In genomic region chr10:283916-284356, GRCh38 we compare ENCODE assay signal across 9 cellular contexts.
DNase-seq lines count a peak whose midpoint lies in the region; ATAC-seq and TF ChIP-seq lines count a peak whose summit lies in the region.
"Had no signal": no experiment of that assay in that cellular context is flagged by ENCODE, and none has a peak within 500 bp of the region (broad histone marks: within the 10 kb centered on the region; RNA-seq: fewer than 3 reads in every experiment).

No MANE protein-coding gene starts in this region.

- CTCF ChIA-PET in CD8-positive, alpha-beta memory T cell (lab: Charles Lee), result no interaction called here
- CTCF ChIA-PET in activated CD4-positive, alpha-beta memory T cell treated with anti-CD3 and anti-CD28 coated beads, Interleukin-2, amount 10 ng/mL, durations not matched to agents 7 days and 5 days (lab: Charles Lee), result no interaction called here
- CTCF ChIA-PET in CD4-positive, alpha-beta T cell (lab: Charles Lee), result no interaction called here

- H3K27me3 Mint-ChIP-seq in CD8-positive, alpha-beta memory T cell, result peaks cover 0 to 1% of the 10 kb centered on the region in 2 donors
- no peaks in the 10 kb centered on the region for H3K27me3 Mint-ChIP-seq in activated CD4-positive, alpha-beta memory T cell treated with anti-CD3 and anti-CD28 coated beads, Interleukin-2, amount 10 ng/mL, durations not matched to agents 7 days and 5 days
- H3K27me3 Mint-ChIP-seq in CD4-positive, alpha-beta T cell, result no peaks in the 10 kb centered on the region

- H3K36me3 ChIP-seq in CD8-positive, alpha-beta memory T cell (ENCODE audit: insufficient read depth, low read length), result no peaks in the 10 kb centered on the region
- H3K36me3 ChIP-seq in heart left ventricle, result peaks cover 0 to 96% (median 59%) of the 10 kb centered on the region in 9 donors

- H3K27ac ChIP-seq in CD8-positive, alpha-beta memory T cell (ENCODE audit: low read depth, low read length), result no peak overlapping the region
- H3K27ac ChIP-seq in CD4-positive, alpha-beta T cell (ENCODE audit: low read depth, low read length), result no peak overlapping the region
- no peak overlapping the region for H3K27ac ChIP-seq in heart left ventricle

- ATAC-seq in HG03064 (IDR thresholded peaks at IDR 0.05; ENCODE audit: low read depth, unreplicated experiment), result peak; percentile 67
- ATAC-seq in CD4-positive, alpha-beta T cell (ENCODE audit: poor library complexity), result no peak
- ATAC-seq in heart left ventricle, result no peak

- H3K4me3 Mint-ChIP-seq in CD8-positive, alpha-beta memory T cell, result peak overlapping the region in 6 of 7 donors; percentile 36 to 79 (median 56)
- peak overlapping the region; percentile 38 for H3K4me3 Mint-ChIP-seq in activated CD4-positive, alpha-beta memory T cell treated with anti-CD3 and anti-CD28 coated beads, Interleukin-2, amount 10 ng/mL, durations not matched to agents 7 days and 5 days
- H3K4me3 Mint-ChIP-seq in CD4-positive, alpha-beta T cell, result no peak overlapping the region

- POLR2A ChIA-PET in CD8-positive, alpha-beta memory T cell (lab: Charles Lee), result no interaction called here
- POLR2A ChIA-PET in activated CD4-positive, alpha-beta memory T cell treated with anti-CD3 and anti-CD28 coated beads, Interleukin-2, amount 10 ng/mL, durations not matched to agents 7 days and 5 days (lab: Charles Lee), result interaction anchor here (1.0 kb wide), 1 partner anchor 9 kb away, joined by 3 read pairs; no protein-coding TSS in a partner anchor
- POLR2A ChIA-PET in CD4-positive, alpha-beta T cell (lab: Charles Lee), result no interaction called here

- H3K9me3 ChIP-seq in CD8-positive, alpha-beta memory T cell (ENCODE audit: low read length), result no peaks in the 10 kb centered on the region
- H3K9me3 ChIP-seq in CD4-positive, alpha-beta T cell (ENCODE audit: control insufficient read depth, low read length), result no peaks in the 10 kb centered on the region
- H3K9me3 ChIP-seq in heart left ventricle, result no peaks in the 10 kb centered on the region

- no peak for TF ChIP-seq POLR2A in heart left ventricle (IDR thresholded peaks at IDR 0.05)

- peaks cover 10 to 17% (median 16%) of the 10 kb centered on the region in 3 donors for H3K4me1 Mint-ChIP-seq in CD8-positive, alpha-beta memory T cell
- peaks cover 34% of the 10 kb centered on the region for H3K4me1 Mint-ChIP-seq in activated CD4-positive, alpha-beta memory T cell treated with anti-CD3 and anti-CD28 coated beads, Interleukin-2, amount 10 ng/mL, durations not matched to agents 7 days and 5 days
- H3K4me1 Mint-ChIP-seq in CD4-positive, alpha-beta T cell (ENCODE audit: low read depth), result peaks cover 7% of the 10 kb centered on the region

- H3K4me3 ChIP-seq in CD8-positive, alpha-beta memory T cell (ENCODE audit: low read length), result no peak overlapping the region
- H3K4me3 ChIP-seq in heart left ventricle, result no peak overlapping the region

- no peaks in the 10 kb centered on the region for H3K9me3 Mint-ChIP-seq in CD8-positive, alpha-beta memory T cell
- H3K9me3 Mint-ChIP-seq in activated CD4-positive, alpha-beta memory T cell treated with anti-CD3 and anti-CD28 coated beads, Interleukin-2, amount 10 ng/mL, durations not matched to agents 7 days and 5 days, result no peaks in the 10 kb centered on the region
- H3K9me3 Mint-ChIP-seq in CD4-positive, alpha-beta T cell, result no peaks in the 10 kb centered on the region

- intact Hi-C loops in CD4-positive, alpha-beta T cell (cut with DNase I, micrococcal nuclease), result no loop called here
- intact Hi-C loops in heart left ventricle (cut with DNase I), result no loop called here

- no peak for DNase-seq in CD8-positive, alpha-beta memory T cell
- peak; percentile 73 for DNase-seq in GM19240 (ENCODE audit: insufficient read length, low spot score)
- peak; percentile 68 for DNase-seq in activated CD4-positive, alpha-beta memory T cell treated with anti-CD3 and anti-CD28 coated beads, Interleukin-2, amount 10 ng/mL, durations not matched to agents 7 days and 5 days
- DNase-seq in CD4-positive, alpha-beta T cell, result no peak
- no peak for DNase-seq in heart left ventricle
- no peak for DNase-seq in NCI-H526 (lab: John Stamatoyannopoulos, UW)
- DNase-seq in retina, result no peak
- DNase-seq: IMR-90 had no signal

- 92 to 95% (median 94%) methylated on average over 7 of the region's 7 CpGs for WGBS in heart left ventricle, 4 donors

- peaks cover 3 to 50% (median 5%) of the 10 kb centered on the region in 3 donors for H3K36me3 Mint-ChIP-seq in CD8-positive, alpha-beta memory T cell
- peaks cover 3% of the 10 kb centered on the region for H3K36me3 Mint-ChIP-seq in activated CD4-positive, alpha-beta memory T cell treated with anti-CD3 and anti-CD28 coated beads, Interleukin-2, amount 10 ng/mL, durations not matched to agents 7 days and 5 days (ENCODE audit: low read depth)
- H3K36me3 Mint-ChIP-seq in CD4-positive, alpha-beta T cell (ENCODE audit: low read depth), result peaks cover 52% of the 10 kb centered on the region

- H3K27ac Mint-ChIP-seq in CD8-positive, alpha-beta memory T cell, result peak overlapping the region in 4 of 8 donors; percentile 7 to 84 (median 58)
- H3K27ac Mint-ChIP-seq in activated CD4-positive, alpha-beta memory T cell treated with anti-CD3 and anti-CD28 coated beads, Interleukin-2, amount 10 ng/mL, durations not matched to agents 7 days and 5 days, result peak overlapping the region; percentile 79
- H3K27ac Mint-ChIP-seq in CD4-positive, alpha-beta T cell, result no peak overlapping the region

- no peak for TF ChIP-seq CTCF in CD4-positive, alpha-beta T cell (IDR thresholded peaks at IDR 0.05)
- no peak for TF ChIP-seq CTCF in heart left ventricle (IDR thresholded peaks at IDR 0.05)

- peaks cover 3% of the 10 kb centered on the region for H3K4me1 ChIP-seq in CD8-positive, alpha-beta memory T cell (ENCODE audit: insufficient read depth, low read length)
- H3K4me1 ChIP-seq in heart left ventricle, result peaks cover 0 to 18% (median 0%) of the 10 kb centered on the region in 12 donors

- no peaks in the 10 kb centered on the region for H3K27me3 ChIP-seq in CD8-positive, alpha-beta memory T cell (ENCODE audit: insufficient read depth, low read length, poor library complexity, severe bottlenecking)
- H3K27me3 ChIP-seq in CD4-positive, alpha-beta T cell (ENCODE audit: control insufficient read depth, insufficient read depth, low read length), result no peaks in the 10 kb centered on the region
- no peaks in the 10 kb centered on the region for H3K27me3 ChIP-seq in heart left ventricle

Comparison
In these comparisons a context has a peak if more than half of its experiments do, and no peak if none do; other contexts are left out.
1. DNase-seq: peak in GM19240 (single experiment) and activated CD4-positive, alpha-beta memory T cell treated with anti-CD3 and anti-CD28 coated beads, Interleukin-2, amount 10 ng/mL, durations not matched to agents 7 days and 5 days (single experiment); none in CD8-positive, alpha-beta memory T cell (0 of 5), CD4-positive, alpha-beta T cell (0 of 10), heart left ventricle (0 of 5), NCI-H526 (0 of 2) and retina (single experiment).